ENCODE assay signal across 20 cellular contexts in the genomic region with DNA sequence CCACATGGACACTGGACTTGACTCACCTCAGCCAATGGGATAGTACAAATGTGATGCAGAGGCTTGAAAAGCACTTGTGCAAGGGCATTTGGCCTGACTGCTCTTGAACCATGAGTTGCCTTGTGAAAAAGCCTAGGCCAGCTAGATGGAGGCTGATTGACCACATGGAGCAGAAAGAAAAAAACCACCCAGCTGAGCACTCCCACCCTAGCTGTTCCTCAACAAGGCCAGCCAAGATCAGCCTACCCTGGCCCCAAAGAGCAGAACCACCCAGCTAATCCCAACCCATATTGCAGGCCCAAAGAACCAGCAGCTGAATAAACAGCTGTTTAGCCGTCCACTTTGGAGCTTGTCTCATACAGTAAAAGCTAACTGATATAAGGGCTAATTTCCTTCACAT. TPM values are rescaled to one million over a fixed set of nuclear protein-coding genes. Genes with fewer than 3 reads are reported as not detected.
DNase-seq lines count a peak whose midpoint lies in the region; ATAC-seq and TF ChIP-seq lines count a peak whose summit lies in the region.
"Had no signal": no experiment of that assay in that cellular context is flagged by ENCODE, and none has a peak within 500 bp of the region (broad histone marks: within the 10 kb centered on the region; RNA-seq: fewer than 3 reads in every experiment).

No MANE protein-coding gene starts in this region.

- POLR2A ChIA-PET in HEK293 (lab: Yijun Ruan, JAX) (no interaction called here), HEK293T (lab: Yijun Ruan, JAX) (no interaction called here)

- H3K27ac ChIP-seq in GM23338 (ENCODE audit: low read depth) (no peak overlapping the region), HEK293 (ENCODE audit: extremely low read depth, low read depth, low read length) (no peak overlapping the region), epithelial cell of prostate (peak overlapping the region; percentile 24), trophoblast cell (ENCODE audit: low read depth, low read length) (peak overlapping the region; percentile 24)
- H3K27ac ChIP-seq: BLaER1 had no signal

- peaks cover 7% of the 10 kb centered on the region; the same call in 1 of the 3 replicates for H3K4me1 Mint-ChIP-seq in GM23338
- H3K4me1 Mint-ChIP-seq in Calu3 (ENCODE audit: low read depth, unreplicated experiment), result no peaks in the 10 kb centered on the region
- H3K4me1 Mint-ChIP-seq: CD14-positive monocyte; CD4-positive, alpha-beta memory T cell; CD4-positive, CD25-positive, alpha-beta regulatory T cell had no signal

- H3K14ac ChIP-seq in trophoblast cell (ENCODE audit: low read length), result no peak overlapping the region

- DNase-seq in GM23338 (ENCODE audit: low spot score), result no peak
- no peak for DNase-seq in epithelial cell of prostate (ENCODE audit: low read depth, low spot score)
- no peak for DNase-seq in trophoblast cell
- no peak for DNase-seq in HEK293T (ENCODE audit: extremely low spot score)
- no peak for DNase-seq in Calu3
- no peak for DNase-seq in mucosa of gallbladder (ENCODE audit: low spot score)
- DNase-seq: 8988T; ACHN; BE2C; C1 segment of cervical spinal cord; CD4-positive, alpha-beta memory T cell; CD4-positive, CD25-positive, alpha-beta regulatory T cell; CD8-positive, alpha-beta memory T cell; COR-L47; DMS79 treated with DMSO at 0.1 percent for 48 hours; GF-D8 had no signal

- no TSS peak for BruUV-seq in Calu3 (replicated peaks; lab: Mats Ljungman, UMichigan)

- H4K91ac ChIP-seq in trophoblast cell (ENCODE audit: low read depth, low read length), result peak overlapping the region; percentile 10

- H3K9me3 ChIP-seq in HEK293 (ENCODE audit: control insufficient read depth, insufficient read depth, low read depth, low read length) (no peaks in the 10 kb centered on the region), trophoblast cell (ENCODE audit: insufficient read depth, low read depth, low read length) (no peaks in the 10 kb centered on the region)
- H3K9me3 ChIP-seq: BE2C, BLaER1 had no signal

- H2BK120ac ChIP-seq in trophoblast cell (ENCODE audit: insufficient read depth, low read length, poor library complexity), result peak overlapping the region; percentile 5

- intact Hi-C loops in Calu3 (cut with micrococcal nuclease; ENCODE audit: unreplicated experiment), result no loop called here

- H3K23ac ChIP-seq in trophoblast cell (ENCODE audit: low read length), result no peak overlapping the region

- TF ChIP-seq CTCF in GM23338 (conservative IDR thresholded peaks at IDR 0.05; ENCODE audit: low read depth in 2 of 2) (no peak), HEK293 (tag by site-specific recombination; IDR thresholded peaks at IDR 0.05) (no peak), Calu3 (IDR thresholded peaks at IDR 0.05; ENCODE audit: unreplicated experiment) (no peak)

- H3K27me3 Mint-ChIP-seq in GM23338 (ENCODE audit: insufficient read depth, low read depth, poor library complexity) (peaks cover 8% of the 10 kb centered on the region), Calu3 (ENCODE audit: unreplicated experiment) (no peaks in the 10 kb centered on the region)

- no peak overlapping the region for H3K9ac ChIP-seq in trophoblast cell (ENCODE audit: low read length)
- H3K9ac ChIP-seq: BLaER1 had no signal

- H3F3A ChIP-seq in GM23338 (replicated peaks; ENCODE audit: low read depth), result no peaks in the 10 kb centered on the region

- H3K79me2 ChIP-seq in GM23338 (replicated peaks; ENCODE audit: insufficient read depth), result no peaks in the 10 kb centered on the region
- H3K79me2 ChIP-seq in trophoblast cell (ENCODE audit: control insufficient read depth, insufficient read depth, low read length, poor library complexity), result peaks cover 3% of the 10 kb centered on the region

- no peaks in the 10 kb centered on the region for H4K20me1 ChIP-seq in GM23338 (replicated peaks; ENCODE audit: insufficient read depth)
- H4K20me1 ChIP-seq: BLaER1 had no signal

- H3K4me3 ChIP-seq in GM23338, result no peak overlapping the region
- no peak overlapping the region for H3K4me3 ChIP-seq in HEK293 (ENCODE audit: low read depth, low read length)
- no peak overlapping the region for H3K4me3 ChIP-seq in trophoblast cell (ENCODE audit: low read depth, low read length)
- H3K4me3 ChIP-seq: BLaER1 had no signal

- no peak overlapping the region for H2BK5ac ChIP-seq in trophoblast cell (ENCODE audit: low read depth, low read length, poor library complexity)

- ATAC-seq in GM23338 (no peak), GM19328 (IDR thresholded peaks at IDR 0.05; ENCODE audit: unreplicated experiment) (no peak)

- no peak overlapping the region for H3K4me3 Mint-ChIP-seq in GM23338
- H3K4me3 Mint-ChIP-seq in Calu3 (ENCODE audit: low read depth, unreplicated experiment), result no peak overlapping the region
- H3K4me3 Mint-ChIP-seq: CD14-positive monocyte; CD4-positive, alpha-beta memory T cell; CD4-positive, CD25-positive, alpha-beta regulatory T cell; CD8-positive, alpha-beta memory T cell had no signal

- no peak overlapping the region for H3K18ac ChIP-seq in trophoblast cell (ENCODE audit: low read length)

- no peak overlapping the region for H3K4ac ChIP-seq in trophoblast cell (ENCODE audit: low read depth, low read length)

- H3K36me3 ChIP-seq in GM23338 (ENCODE audit: insufficient read depth), result no peaks in the 10 kb centered on the region; the same call in 1 of the 2 replicates
- no peaks in the 10 kb centered on the region for H3K36me3 ChIP-seq in HEK293 (ENCODE audit: control insufficient read depth in 2 of 2, insufficient read depth in 1 of 2, low read length in 2 of 2)
- peaks cover 0 to 2% of the 10 kb centered on the region in 2 experiments for H3K36me3 ChIP-seq in trophoblast cell (ENCODE audit: control insufficient read depth in 1 of 2, insufficient read depth in 2 of 2, low read length in 2 of 2)
- H3K36me3 ChIP-seq: BE2C, BLaER1 had no signal

- H3K36me3 Mint-ChIP-seq in GM23338 (ENCODE audit: low read depth) (peaks cover 4% of the 10 kb centered on the region; the same call in 2 of the 3 replicates), Calu3 (ENCODE audit: insufficient read depth, unreplicated experiment) (no peaks in the 10 kb centered on the region)
- H3K36me3 Mint-ChIP-seq: CD14-positive monocyte; CD4-positive, alpha-beta memory T cell; CD4-positive, CD25-positive, alpha-beta regulatory T cell; CD8-positive, alpha-beta memory T cell had no signal

- peaks cover 14% of the 10 kb centered on the region for H3K79me1 ChIP-seq in trophoblast cell (ENCODE audit: low read length)

- CTCF ChIA-PET in HEK293 (lab: Yijun Ruan, JAX) (interaction anchor here (1.3 kb wide), 1 partner anchor 303 kb away, joined by 3 read pairs; no protein-coding TSS in a partner anchor), HEK293T (lab: Yijun Ruan, JAX) (interaction anchor here (0.9 to 1.3 kb wide), 2 partner anchors 189 to 320 kb away, joined by 3 read pairs; no protein-coding TSS in a partner anchor), Calu3 (lab: Charles Lee) (interaction anchor here (1.3 kb wide), 1 partner anchor 18 kb away, joined by 3 read pairs; no protein-coding TSS in a partner anchor)

- H3K4me2 ChIP-seq in GM23338 (no peak overlapping the region), trophoblast cell (ENCODE audit: low read length) (no peak overlapping the region)
- H3K4me2 ChIP-seq: BLaER1 had no signal

- whole genome bisulfite sequencing in trophoblast cell (ENCODE audit: extremely low coverage, insufficient coverage, insufficient read length), result no CpG with 5 or more reads among the region's 1 CpG

- H3K9me2 ChIP-seq in GM23338 (ENCODE audit: insufficient read depth), result no peaks in the 10 kb centered on the region; the same call in 1 of the 2 replicates

- H3K4me1 ChIP-seq in GM23338 (ENCODE audit: insufficient read depth) (no peaks in the 10 kb centered on the region), HEK293 (ENCODE audit: control insufficient read depth, insufficient read depth, low read length) (no peaks in the 10 kb centered on the region), trophoblast cell (ENCODE audit: control insufficient read depth in 1 of 2, insufficient read depth in 2 of 2, low read length in 2 of 2) (peaks cover 27 to 35% of the 10 kb centered on the region in 2 experiments)
- H3K4me1 ChIP-seq: BE2C, BLaER1 had no signal

- H3K27ac Mint-ChIP-seq in GM23338, result no peak overlapping the region
- no peak overlapping the region for H3K27ac Mint-ChIP-seq in Calu3 (ENCODE audit: unreplicated experiment)
- H3K27ac Mint-ChIP-seq: CD14-positive monocyte; CD4-positive, alpha-beta memory T cell; CD4-positive, CD25-positive, alpha-beta regulatory T cell; CD8-positive, alpha-beta memory T cell had no signal

- H2AFZ ChIP-seq in GM23338, result no peak overlapping the region
- no peak overlapping the region for H2AFZ ChIP-seq in trophoblast cell (ENCODE audit: insufficient read depth, low read length, poor library complexity)

- no peak overlapping the region for H4K8ac ChIP-seq in trophoblast cell (ENCODE audit: low read depth, low read length)

- no peaks in the 10 kb centered on the region for H3K27me3 ChIP-seq in GM23338 (ENCODE audit: insufficient read depth)
- H3K27me3 ChIP-seq in trophoblast cell (ENCODE audit: insufficient read depth, low read length), result no peaks in the 10 kb centered on the region
- H3K27me3 ChIP-seq: BE2C, BLaER1 had no signal

- H2AK5ac ChIP-seq in trophoblast cell (ENCODE audit: low read length), result peak overlapping the region; percentile 3

- H4K12ac ChIP-seq in trophoblast cell (ENCODE audit: low read depth, low read length), result no peak overlapping the region

- H3K9me3 Mint-ChIP-seq in GM23338 (peaks cover 2% of the 10 kb centered on the region; the same call in 2 of the 3 replicates), Calu3 (ENCODE audit: low read depth, unreplicated experiment) (no peaks in the 10 kb centered on the region)
- H3K9me3 Mint-ChIP-seq: CD8-positive, alpha-beta memory T cell had no signal

- peak overlapping the region; percentile 86 for H2BK12ac ChIP-seq in trophoblast cell (ENCODE audit: low read length)

TF ChIP-seq in GM23338, 12 proteins besides CTCF, POLR2A, EP300 and RAD21:
- TF ChIP-seq EZH2phosphoT487 (IDR thresholded peaks at IDR 0.05; ENCODE audit: unreplicated experiment) (no peak), ZNF331 (CRISPR knock-in tag; IDR thresholded peaks at IDR 0.05; ENCODE audit: low read depth) (peak; percentile 57)

TF ChIP-seq in HEK293T, 16 proteins besides CTCF, POLR2A, EP300 and RAD21 (continues in another document):
- TF ChIP-seq SP1 (IDR thresholded peaks at IDR 0.05) (no peak), SUZ12 (IDR thresholded peaks at IDR 0.05) (no peak), FOXM1 (IDR thresholded peaks at IDR 0.05; ENCODE audit: borderline replicate concordance) (no peak), CTBP1 (IDR thresholded peaks at IDR 0.05; ENCODE audit: borderline replicate concordance) (no peak), ZNF384 (IDR thresholded peaks at IDR 0.05) (no peak), FOXK2 (IDR thresholded peaks at IDR 0.05) (no peak), TARDBP (IDR thresholded peaks at IDR 0.05) (no peak), ARNT (IDR thresholded peaks at IDR 0.05) (no peak), BHLHE40 (IDR thresholded peaks at IDR 0.05; ENCODE audit: borderline replicate concordance) (no peak), FOXA1 (IDR thresholded peaks at IDR 0.05) (no peak), LEF1 (IDR thresholded peaks at IDR 0.05; ENCODE audit: borderline replicate concordance) (no peak)

RNA-seq across cellular contexts. Expression of a gene that starts 36.7 kb away (rescaled TPM):
- 1.7 and 1.8 TPM in 2 replicates for total RNA-seq in GM23338 (2014; rRNA removed; shearing (Covaris generic))
- polyA plus RNA-seq in GM23338 (2016; fragmentation: Nextera tagmentation; extraction: Ambion mirVana), result 0.78 and 1.2 TPM in 2 replicates
- polyA plus RNA-seq in trophoblast cell (2013), result 57.9 and 59.3 TPM in 2 replicates
- 15.0 and 18.2 TPM in 2 replicates for total RNA-seq in Calu3 (2022)
- 48.4 TPM for total RNA-seq in mucosa of gallbladder
- polyA plus RNA-seq: CD4-positive, alpha-beta memory T cell; CD4-positive, CD25-positive, alpha-beta regulatory T cell; CD8-positive, alpha-beta memory T cell had no signal

Comparison
In these comparisons a context has a peak if more than half of its experiments do, and no peak if none do; other contexts are left out.
1. H3K27ac ChIP-seq: peak in epithelial cell of prostate (single experiment) and trophoblast cell (single experiment); none in GM23338 (single experiment) and HEK293 (single experiment).